Comparison of ENCODE assay signal across 29 cellular contexts in genomic region chr3:72054976-72055375, GRCh38.
"Had no signal": no experiment of that assay in that cellular context is flagged by ENCODE, and none has a peak within 500 bp of the region (broad histone marks: within the 10 kb centered on the region; RNA-seq: fewer than 3 reads in every experiment).

No MANE protein-coding gene starts in this region.

- H3K4me3 ChIP-seq: adrenal gland, SJCRH30 had no signal

- H3K9ac ChIP-seq: KMS-11, SK-N-SH had no signal

- ATAC-seq: activated CD4-positive, CD25-positive, alpha-beta regulatory T cell treated with anti-CD3 and anti-CD28 coated beads, Interleukin-2, amount 50 U/mL, for 24 hours; activated CD8-positive, alpha-beta T cell treated with anti-CD3 and anti-CD28 coated beads for 36 hours; activated T-cell treated with anti-CD3 and anti-CD28 coated beads, Interleukin-2, amount 50 U/mL, for 72 hours; Panc1; Right ventricle myocardium inferior had no signal

- H3K36me3 ChIP-seq: adrenal gland, SJCRH30, WERI-Rb-1 had no signal

- H3K27ac ChIP-seq: adrenal gland, KMS-11, SJCRH30, WERI-Rb-1 had no signal

- H3K4me1 ChIP-seq: adrenal gland, SJCRH30 had no signal

- H3K27me3 ChIP-seq: adrenal gland, SJCRH30 had no signal

- DNase-seq: activated CD4-positive, alpha-beta T cell treated with anti-CD3 and anti-CD28 coated beads for 4 hours; activated CD8-positive, alpha-beta memory T cell treated with anti-CD3 and anti-CD28 coated beads, Interleukin-2, amount 50 U/mL, for 4 hours; activated CD8-positive, alpha-beta T cell treated with anti-CD3 and anti-CD28 coated beads for 36 hours; activated gamma-delta T cell treated with Interleukin-2 at 50 U/mL for 16 hours; activated naive CD4-positive, alpha-beta T cell treated with anti-CD3 and anti-CD28 coated beads, Interleukin-2, amount 50 U/mL, for 16 hours; activated naive CD8-positive, alpha-beta T cell treated with anti-CD3 and anti-CD28 coated beads, Interleukin-2, amount 10 ng/mL, durations not matched to agents 7 days and 5 days; activated T-cell treated with anti-CD3 and anti-CD28 coated beads, Interleukin-2, amount 50 U/mL, for 72 hours; adrenal gland; anterior cingulate cortex; NCI-H1092; NCI-H1417; NCI-H1694; NCI-H2029; NCI-H2107; NCI-H2171 treated with DMSO at 0.1 percent for 48 hours; NCI-H226; NCI-H526; NCI-H774; NK-92 treated with Interleukin-12 subunit alpha and Interleukin-12 subunit beta, amount 100 ng/mL, for 24 hours; OCI-M1; RPMI8226; SJCRH30; SK-N-SH; T-helper 1 cell; WERI-Rb-1 had no signal

- H3K4me2 ChIP-seq: KMS-11, SK-N-SH had no signal

- H3K9me3 ChIP-seq: adrenal gland, SJCRH30, SK-N-SH had no signal
